Comparison of ENCODE assay signal across 28 cellular contexts in the genomic region with DNA sequence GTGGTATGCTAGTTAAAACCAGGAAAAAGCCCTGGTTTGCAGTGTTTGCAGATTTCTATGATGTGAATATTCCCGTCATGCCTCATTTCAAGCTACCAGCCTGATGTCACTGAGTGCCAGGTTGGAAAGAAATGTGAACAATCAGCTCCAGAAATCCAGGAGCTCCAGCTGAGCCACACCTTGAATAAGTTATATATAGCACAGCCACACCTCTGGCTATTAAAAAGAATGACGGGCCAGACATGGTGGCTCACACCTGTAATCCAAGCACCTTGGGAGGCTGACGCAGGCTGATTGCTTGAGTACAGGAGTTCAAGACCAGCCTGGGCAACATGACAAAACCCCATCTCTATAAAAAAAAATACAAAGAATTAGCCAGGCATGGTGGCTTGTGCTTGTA. TPM values are rescaled to one million over a fixed set of nuclear protein-coding genes. Genes with fewer than 3 reads are reported as not detected.
A peak's percentile ranks its signal among the peaks of the same experiment; 100 is the strongest.
DNase-seq lines count a peak whose midpoint lies in the region; ATAC-seq and TF ChIP-seq lines count a peak whose summit lies in the region.
"Had no signal": no experiment of that assay in that cellular context is flagged by ENCODE, and none has a peak within 500 bp of the region (broad histone marks: within the 10 kb centered on the region; RNA-seq: fewer than 3 reads in every experiment).

No MANE protein-coding gene starts in this region.

- no peaks in the 10 kb centered on the region for H3K23me2 ChIP-seq in H9 (ENCODE audit: insufficient read length, low read depth, low read length, poor library complexity, severe bottlenecking)

- no peak overlapping the region for H2BK15ac ChIP-seq in H9 (ENCODE audit: low read depth, low read length)

- H3K4me1 ChIP-seq in H9 (ENCODE audit: insufficient read depth, low read length) (no peaks in the 10 kb centered on the region), foreskin keratinocyte (peaks cover 13% of the 10 kb centered on the region), ascending aorta (no peaks in the 10 kb centered on the region)
- H3K4me1 ChIP-seq: prostate gland, vagina had no signal

- H3K14ac ChIP-seq in H9 (ENCODE audit: insufficient read depth, low read length), result no peak overlapping the region

- peaks cover 17% of the 10 kb centered on the region in 2 experiments for H3K4me1 Mint-ChIP-seq in H9
- H3K4me1 Mint-ChIP-seq: activated CD4-positive, alpha-beta T cell treated with anti-CD3 and anti-CD28 coated beads, Interleukin-2, amount 10 ng/mL, durations not matched to agents 7 days and 5 days; immature natural killer cell had no signal

- H3K4me2 ChIP-seq in H9 (ENCODE audit: insufficient read depth, insufficient read length, low read length), result no peak overlapping the region

- intact Hi-C loops in dorsolateral prefrontal cortex (cut with DNase I), result no loop called here
- intact Hi-C loops in ascending aorta (cut with DNase I), result no loop called here

- H3K4me3 Mint-ChIP-seq in H9, result no peak overlapping the region
- H3K4me3 Mint-ChIP-seq: activated CD4-positive, alpha-beta T cell treated with anti-CD3 and anti-CD28 coated beads, Interleukin-2, amount 10 ng/mL, durations not matched to agents 7 days and 5 days; brain; CD14-positive monocyte; HFFc6; immature natural killer cell; stimulated activated naive CD8-positive, alpha-beta T cell treated with anti-CD3 and anti-CD28 coated beads, Interleukin-15, amount 100 ng/mL, for 72 hours; WTC11 had no signal

- no peak overlapping the region for H3K23ac ChIP-seq in H9 (ENCODE audit: insufficient read length, low read depth, low read length)

- H4K91ac ChIP-seq in H9 (ENCODE audit: insufficient read length, low read depth, low read length), result no peak overlapping the region

- H2BK120ac ChIP-seq in H9 (ENCODE audit: low read depth, low read length, poor library complexity, severe bottlenecking), result no peak overlapping the region

- no peaks in the 10 kb centered on the region for H3K9me3 ChIP-seq in H9 (ENCODE audit: control insufficient read depth, low read depth, low read length)
- H3K9me3 ChIP-seq in ascending aorta, result no peaks in the 10 kb centered on the region
- H3K9me3 ChIP-seq: prostate gland, thoracic aorta, vagina had no signal

- H2BK5ac ChIP-seq in H9 (ENCODE audit: insufficient read length, low read length), result no peak overlapping the region

- H3K79me2 ChIP-seq in H9 (ENCODE audit: insufficient read depth, low read length), result no peaks in the 10 kb centered on the region

- H3K56ac ChIP-seq in H9 (ENCODE audit: insufficient read length, low read depth, low read length), result no peak overlapping the region

- no peak overlapping the region for H4K5ac ChIP-seq in H9 (ENCODE audit: insufficient read length, low read depth, low read length)

- H2BK20ac ChIP-seq in H9 (ENCODE audit: low read depth, low read length, poor library complexity, severe bottlenecking), result no peak overlapping the region

- DNase-seq in NCI-H146 (lab: John Stamatoyannopoulos, UW) (peak; percentile 13), NCI-H146 treated with DMSO at 0.1 percent for 48 hours (lab: John Stamatoyannopoulos, UW; ENCODE audit: unreplicated experiment) (no peak), H9 (no peak), NCI-H526 (lab: John Stamatoyannopoulos, UW) (peak; percentile 83 to 89), foreskin keratinocyte (peak; percentile 41 to 70), GOT3 (lab: John Stamatoyannopoulos, UW) (no peak), dorsolateral prefrontal cortex (no peak), ascending aorta (ENCODE audit: low spot score in 2 of 2) (no peak)
- DNase-seq: activated CD4-positive, alpha-beta T cell treated with anti-CD3 and anti-CD28 coated beads, Interleukin-2, amount 10 ng/mL, durations not matched to agents 7 days and 5 days; activated naive CD4-positive, alpha-beta T cell treated with anti-CD3 and anti-CD28 coated beads, Interleukin-2, amount 50 U/mL, for 16 hours; DMS79 treated with DMSO at 0.1 percent for 48 hours; HFFc6; hypothalamus; immature natural killer cell; mesendoderm; NCI-H187 treated with DMSO at 0.1 percent for 48 hours; NCI-H774; stimulated activated CD4-positive, alpha-beta T cell treated with anti-CD3 and anti-CD28 coated beads, Interleukin-12 subunit alpha, Interleukin-12 subunit beta, amount 100 ng/mL, for 4 hours; stimulated activated CD4-positive, alpha-beta T cell treated with anti-CD3 and anti-CD28 coated beads, Interleukin-2, amount 100 ng/mL, for 48 hours; stimulated activated naive CD8-positive, alpha-beta T cell treated with anti-CD3 and anti-CD28 coated beads, Interleukin-15, amount 100 ng/mL, for 72 hours had no signal

- H3K9ac ChIP-seq in H9 (ENCODE audit: extremely low read depth, insufficient read length, low read length), result no peak overlapping the region

- H2BK12ac ChIP-seq in H9 (ENCODE audit: insufficient read length, low read depth, low read length), result peak overlapping the region; percentile 35

- peak; percentile 27 for ATAC-seq in foreskin keratinocyte
- ATAC-seq: sciatic nerve; stimulated activated naive CD8-positive, alpha-beta T cell treated with anti-CD3 and anti-CD28 coated beads, Interleukin-15, amount 100 ng/mL, for 72 hours; WTC11 had no signal

- no peak overlapping the region for H2AFZ ChIP-seq in H9 (ENCODE audit: low read length)

- H4K20me1 ChIP-seq in H9 (ENCODE audit: control insufficient read depth, insufficient read depth, insufficient read length), result no peaks in the 10 kb centered on the region

- H3K27ac Mint-ChIP-seq in H9, result no peak overlapping the region
- H3K27ac Mint-ChIP-seq: activated CD4-positive, alpha-beta T cell treated with anti-CD3 and anti-CD28 coated beads, Interleukin-2, amount 10 ng/mL, durations not matched to agents 7 days and 5 days; HFFc6; IgD-negative memory B cell; immature natural killer cell; stimulated activated naive CD8-positive, alpha-beta T cell treated with anti-CD3 and anti-CD28 coated beads, Interleukin-15, amount 100 ng/mL, for 72 hours; WTC11 had no signal

- H3K27me3 Mint-ChIP-seq in H9 (ENCODE audit: low read depth), result peaks cover 27% of the 10 kb centered on the region

- H2AK5ac ChIP-seq in H9 (ENCODE audit: insufficient read length, low read length), result no peak overlapping the region

- H3K4me3 ChIP-seq in dorsolateral prefrontal cortex (no peak overlapping the region), ascending aorta (no peak overlapping the region)
- H3K4me3 ChIP-seq: prostate gland, thoracic aorta, vagina had no signal

- H3K27ac ChIP-seq in H9 (ENCODE audit: insufficient read length, low read depth, low read length), result no peak overlapping the region
- no peak overlapping the region for H3K27ac ChIP-seq in foreskin keratinocyte
- H3K27ac ChIP-seq in dorsolateral prefrontal cortex, result no peak overlapping the region
- H3K27ac ChIP-seq in ascending aorta, result no peak overlapping the region
- H3K27ac ChIP-seq: prostate gland, thoracic aorta, vagina had no signal

- H3K9me3 Mint-ChIP-seq in H9, result peaks cover 0 to 3% of the 10 kb centered on the region in 2 experiments; a peak in 1 of 5 replicates
- H3K9me3 Mint-ChIP-seq: activated CD4-positive, alpha-beta T cell treated with anti-CD3 and anti-CD28 coated beads, Interleukin-2, amount 10 ng/mL, durations not matched to agents 7 days and 5 days; brain; CD14-positive monocyte; HFFc6; IgD-negative memory B cell; immature natural killer cell; stimulated activated naive CD8-positive, alpha-beta T cell treated with anti-CD3 and anti-CD28 coated beads, Interleukin-15, amount 100 ng/mL, for 72 hours had no signal

- no CpG with 5 or more reads among the region's 3 CpGs for WGBS in H9 (ENCODE audit: extremely low coverage, insufficient read length, low lambda C conversion rate)

- no peaks in the 10 kb centered on the region for H3K79me1 ChIP-seq in H9 (ENCODE audit: insufficient read depth, low read depth, low read length, poor library complexity, severe bottlenecking)

- no peak overlapping the region for H3T11ph ChIP-seq in H9 (ENCODE audit: low read length)

- H3K27me3 ChIP-seq in H9 (ENCODE audit: insufficient read depth, low read length) (no peaks in the 10 kb centered on the region), foreskin keratinocyte (peaks cover 39% of the 10 kb centered on the region), dorsolateral prefrontal cortex (peaks cover 0 to 7% (median 0%) of the 10 kb centered on the region in 45 donors), ascending aorta (no peaks in the 10 kb centered on the region)
- H3K27me3 ChIP-seq: vagina had no signal

- no peak overlapping the region for H3K4ac ChIP-seq in H9 (ENCODE audit: low read depth, low read length)

- H4K8ac ChIP-seq in H9 (replicated peaks; ENCODE audit: insufficient read length, low read depth, low read length), result no peak overlapping the region

- H3K36me3 Mint-ChIP-seq in H9 (ENCODE audit: insufficient read depth in 1 of 3, low read depth in 3 of 3), result no peaks in the 10 kb centered on the region
- H3K36me3 Mint-ChIP-seq: brain, CD14-positive monocyte, IgD-negative memory B cell, immature natural killer cell, WTC11 had no signal

- H3K36me3 ChIP-seq in ascending aorta, result no peaks in the 10 kb centered on the region
- H3K36me3 ChIP-seq: prostate gland, thoracic aorta, vagina had no signal

- no peak for TF ChIP-seq CTCF in H9 (conservative IDR thresholded peaks at IDR 0.05)
- TF ChIP-seq CTCF in foreskin keratinocyte (conservative IDR thresholded peaks at IDR 0.05), result no peak
- no peak for TF ChIP-seq CTCF in dorsolateral prefrontal cortex (IDR thresholded peaks at IDR 0.05 in 54 of 56, conservative IDR thresholded peaks at IDR 0.05 in 2 of 56; ENCODE audit: low read depth in 1 of 56, partially characterized antibody in 56 of 56)
- TF ChIP-seq CTCF in ascending aorta (IDR thresholded peaks at IDR 0.05), result no peak

- H3K18ac ChIP-seq in H9 (ENCODE audit: insufficient read length, low read depth, low read length), result no peak overlapping the region

RNA-seq across cellular contexts. Expression of a gene that starts 18.7 kb away (rescaled TPM):
- total RNA-seq in H9 (2021) (20.9 and 23.1 TPM in 2 replicates), foreskin keratinocyte (17.7 and 19.3 TPM in 2 replicates), dorsolateral prefrontal cortex (10 to 100 TPM; 32.8 to 92.3 (median 49.6) TPM), ascending aorta (3.1 TPM)
- 2.8 and 3.9 TPM in 2 replicates for polyA plus RNA-seq in foreskin keratinocyte

Comparison
In these comparisons a context has a peak if more than half of its experiments do, and no peak if none do; other contexts are left out.
1. DNase-seq: peak in NCI-H146 (single experiment), NCI-H526 (2 of 2) and foreskin keratinocyte (2 of 2); none in NCI-H146 treated with DMSO at 0.1 percent for 48 hours (single experiment), H9 (single experiment), GOT3 (single experiment), dorsolateral prefrontal cortex (0 of 10) and ascending aorta (0 of 2).